25 cellular contexts compared by ENCODE assay signal in the genomic region with DNA sequence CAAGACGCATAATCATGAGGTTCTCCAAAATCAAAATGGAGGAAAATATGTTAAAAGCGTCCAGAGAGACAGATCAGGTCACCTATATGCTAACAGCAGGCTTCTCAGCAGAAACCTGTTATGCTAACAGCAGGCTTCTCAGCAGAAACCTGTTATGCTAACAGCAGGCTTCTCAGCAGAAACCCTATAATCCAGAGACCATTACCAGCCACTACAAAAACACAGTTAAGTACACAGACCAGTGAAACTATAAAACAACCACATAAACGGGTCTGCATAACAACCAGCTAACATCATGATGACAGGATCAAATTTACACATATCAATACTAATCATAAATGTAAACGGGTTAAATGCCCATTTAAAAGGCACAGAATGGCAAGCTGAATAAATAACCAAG.
DNase-seq lines count a peak whose midpoint lies in the region.
"Had no signal": no experiment of that assay in that cellular context is flagged by ENCODE, and none has a peak within 500 bp of the region (broad histone marks: within the 10 kb centered on the region; RNA-seq: fewer than 3 reads in every experiment).

No MANE protein-coding gene starts in this region.

- peak; percentile 76 for DNase-seq in COR-L47 (lab: John Stamatoyannopoulos, UW)
- peak; percentile 71 for DNase-seq in NCI-H1436 (lab: John Stamatoyannopoulos, UW)
- peak; percentile 29 for DNase-seq in NCI-H2171 treated with DMSO at 0.1 percent for 48 hours (lab: John Stamatoyannopoulos, UW)
- DNase-seq in SHP77 treated with DMSO at 0.1 percent for 48 hours (lab: John Stamatoyannopoulos, UW), result peak; percentile 16
- DNase-seq in NCI-H2029 (lab: John Stamatoyannopoulos, UW), result no peak
- no peak for DNase-seq in DMS 273 (lab: John Stamatoyannopoulos, UW; ENCODE audit: unreplicated experiment)
- no peak for DNase-seq in midbrain (lab: John Stamatoyannopoulos, UW)
- no peak for DNase-seq in activated CD4-positive, alpha-beta T cell treated with anti-CD3 and anti-CD28 coated beads, Interleukin-2, amount 50 U/mL, for 48 hours
- DNase-seq: activated CD4-positive, alpha-beta memory T cell treated with anti-CD3 and anti-CD28 coated beads, Interleukin-2, amount 10 ng/mL, durations not matched to agents 7 days and 5 days; activated CD4-positive, CD25-positive, alpha-beta regulatory T cell; activated effector memory CD4-positive, alpha-beta T cell treated with Interleukin-2 at 50 U/mL for 16 hours; activated naive CD8-positive, alpha-beta T cell treated with anti-CD3 and anti-CD28 coated beads for 36 hours; CD4-positive, alpha-beta T cell; central memory CD4-positive, alpha-beta T cell; esophagus squamous epithelium; GF-D8; GOT3; immature natural killer cell; Kasumi-1; mesenchymal stem cell; nucleus accumbens; stomach; SW 1271; T1000; transverse colon had no signal

Comparison
In these comparisons a context has a peak if more than half of its experiments do, and no peak if none do; other contexts are left out.
1. DNase-seq: peak in COR-L47 (single experiment), NCI-H1436 (single experiment), NCI-H2171 treated with DMSO at 0.1 percent for 48 hours (single experiment) and SHP77 treated with DMSO at 0.1 percent for 48 hours (single experiment); none in NCI-H2029 (single experiment), DMS 273 (single experiment), midbrain (single experiment) and activated CD4-positive, alpha-beta T cell treated with anti-CD3 and anti-CD28 coated beads, Interleukin-2, amount 50 U/mL, for 48 hours (0 of 2).